In genomic region chr10:73859441-73860049, GRCh38 we compare ENCODE assay signal across 1 cellular context.
TF ChIP-seq lines count a peak whose summit lies in the region.

No MANE protein-coding gene starts in this region.

TF ChIP-seq in SK-N-SH treated with all-trans-retinoic acid at 6 μM for 48 hours, 23 proteins besides CTCF, POLR2A, EP300 and RAD21 (continued from another document):
- TF ChIP-seq, protein P1, sequence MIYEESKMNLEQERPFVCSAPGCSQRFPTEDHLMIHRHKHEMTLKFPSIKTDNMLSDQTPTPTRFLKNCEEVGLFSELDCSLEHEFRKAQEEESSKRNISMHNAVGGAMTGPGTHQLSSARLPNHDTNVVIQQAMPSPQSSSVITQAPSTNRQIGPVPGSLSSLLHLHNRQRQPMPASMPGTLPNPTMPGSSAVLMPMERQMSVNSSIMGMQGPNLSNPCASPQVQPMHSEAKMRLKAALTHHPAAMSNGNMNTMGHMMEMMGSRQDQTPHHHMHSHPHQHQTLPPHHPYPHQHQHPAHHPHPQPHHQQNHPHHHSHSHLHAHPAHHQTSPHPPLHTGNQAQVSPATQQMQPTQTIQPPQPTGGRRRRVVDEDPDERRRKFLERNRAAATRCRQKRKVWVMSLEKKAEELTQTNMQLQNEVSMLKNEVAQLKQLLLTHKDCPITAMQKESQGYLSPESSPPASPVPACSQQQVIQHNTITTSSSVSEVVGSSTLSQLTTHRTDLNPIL (CRISPR knock-in tag; IDR thresholded peaks at IDR 0.05; ENCODE audit: low read depth), result no peak
- TF ChIP-seq RARB (CRISPR knock-in tag; IDR thresholded peaks at IDR 0.05), result no peak
